ENCODE assay signal across 20 cellular contexts in genomic region chr20:62155428-62156253, GRCh38. TPM values are rescaled to one million over a fixed set of nuclear protein-coding genes. Genes with fewer than 3 reads are reported as not detected.
DNase-seq lines count a peak whose midpoint lies in the region; TF ChIP-seq lines count a peak whose summit lies in the region.
"Had no signal": no experiment of that assay in that cellular context is flagged by ENCODE, and none has a peak within 500 bp of the region (broad histone marks: within the 10 kb centered on the region; RNA-seq: fewer than 3 reads in every experiment).

No MANE protein-coding gene starts in this region.

- peaks cover 32% of the 10 kb centered on the region for H3K4me1 ChIP-seq in HUES6 (ENCODE audit: control insufficient read depth, insufficient read depth, low read length)

- peak overlapping the region; percentile 2 for H3K27ac ChIP-seq in AG04450 (ENCODE audit: low read depth, low read length)
- peak overlapping the region; percentile 65; the same call in 1 of the 2 replicates for H3K27ac ChIP-seq in HUES6 (ENCODE audit: low read depth, low read length)
- H3K27ac ChIP-seq: ascending aorta, HL-60, neutrophil, vagina had no signal

- peaks cover 27% of the 10 kb centered on the region for H3K4me1 Mint-ChIP-seq in MCF 10A (ENCODE audit: insufficient read depth, unreplicated experiment)
- H3K4me1 Mint-ChIP-seq in activated CD4-positive, alpha-beta T cell treated with anti-CD3 and anti-CD28 coated beads, Interleukin-2, amount 10 ng/mL, durations not matched to agents 24 days and 14 days, result peaks cover 13% of the 10 kb centered on the region

- no peaks in the 10 kb centered on the region for H3K9me3 Mint-ChIP-seq in MCF 10A (ENCODE audit: unreplicated experiment)
- peaks cover 11% of the 10 kb centered on the region for H3K9me3 Mint-ChIP-seq in activated CD4-positive, alpha-beta T cell treated with anti-CD3 and anti-CD28 coated beads, Interleukin-2, amount 10 ng/mL, durations not matched to agents 24 days and 14 days
- H3K9me3 Mint-ChIP-seq: activated T-helper 17 cell treated with anti-CD3 and anti-CD28 coated beads, Interleukin-2, amount 50 U/mL, for 72 hours had no signal

- H3K9me3 ChIP-seq in AG04450 (ENCODE audit: control insufficient read depth, insufficient read depth, low read length), result peaks cover 12% of the 10 kb centered on the region
- H3K9me3 ChIP-seq in HUES6 (ENCODE audit: control insufficient read depth, insufficient read depth, low read depth, low read length), result peaks cover 6% of the 10 kb centered on the region; the same call in 1 of the 2 replicates
- H3K9me3 ChIP-seq: ascending aorta, neutrophil, vagina had no signal

- DNase-seq in AG04450 (ENCODE audit: low read depth, low spot score), result no peak
- DNase-seq in MCF 10A (ENCODE audit: unreplicated experiment), result peak; percentile 88
- peak; percentile 43 for DNase-seq in left kidney (ENCODE audit: low read depth, low spot score)
- DNase-seq in NCI-H1694 treated with DMSO at 0.1 percent for 48 hours (lab: John Stamatoyannopoulos, UW), result no peak
- DNase-seq in SK-N-DZ (ENCODE audit: low spot score), result no peak
- no peak for DNase-seq in activated CD4-positive, alpha-beta T cell treated with anti-CD3 and anti-CD28 coated beads, Interleukin-2, amount 10 ng/mL, durations not matched to agents 24 days and 14 days
- no peak for DNase-seq in anterior cingulate cortex (lab: John Stamatoyannopoulos, UW)
- DNase-seq: activated CD8-positive, alpha-beta T cell treated with anti-CD3 and anti-CD28 coated beads, Interleukin-2, amount 10 ng/mL, durations not matched to agents 7 days and 5 days; dermis blood vessel endothelial cell; NCI-H2029; NCI-H82 had no signal

- POLR2A ChIA-PET in AG04450 (lab: Yijun Ruan, JAX) (no interaction called here), MCF 10A (lab: Yijun Ruan, JAX) (interaction anchor here (0.8 to 1.8 kb wide), 5 partner anchors 11 to 34 kb away, joined by 3 to 8 read pairs (median 4); partner anchors contain the start of genes LSM14B and PSMA7)

- H3K36me3 Mint-ChIP-seq in MCF 10A (ENCODE audit: insufficient read depth, unreplicated experiment), result peaks cover 33% of the 10 kb centered on the region
- H3K36me3 Mint-ChIP-seq in activated CD4-positive, alpha-beta T cell treated with anti-CD3 and anti-CD28 coated beads, Interleukin-2, amount 10 ng/mL, durations not matched to agents 24 days and 14 days (ENCODE audit: low read depth), result peaks cover 50% of the 10 kb centered on the region

- H3K4me3 Mint-ChIP-seq in MCF 10A (ENCODE audit: unreplicated experiment), result peak overlapping the region; percentile 24
- no peak overlapping the region for H3K4me3 Mint-ChIP-seq in activated CD4-positive, alpha-beta T cell treated with anti-CD3 and anti-CD28 coated beads, Interleukin-2, amount 10 ng/mL, durations not matched to agents 24 days and 14 days
- H3K4me3 Mint-ChIP-seq: activated CD8-positive, alpha-beta T cell treated with anti-CD3 and anti-CD28 coated beads, Interleukin-2, amount 10 ng/mL, durations not matched to agents 7 days and 5 days; activated T-helper 17 cell treated with anti-CD3 and anti-CD28 coated beads, Interleukin-2, amount 50 U/mL, for 72 hours; stimulated activated naive CD8-positive, alpha-beta T cell treated with anti-CD3 and anti-CD28 coated beads, Interleukin-15, Interleukin-2, amounts not matched to agents 100 ng/mL and 50 ng/mL, for 24 hours had no signal

- peaks cover 36% of the 10 kb centered on the region for H3K36me3 ChIP-seq in HUES6 (ENCODE audit: control insufficient read depth, insufficient read depth, low read length)
- H3K36me3 ChIP-seq: vagina had no signal

- CTCF ChIA-PET in AG04450 (lab: Charles Lee) (interaction anchor here (0.8 to 1.4 kb wide), 2 partner anchors 8 to 129 kb away, joined by 3 to 4 read pairs; no protein-coding TSS in a partner anchor), MCF 10A (lab: Yijun Ruan, JAX) (interaction anchor here (0.5 to 1.0 kb wide), 3 partner anchors 20 to 149 kb away, joined by 3 to 5 read pairs (median 3); no protein-coding TSS in a partner anchor)

- no peak overlapping the region for H3K4me3 ChIP-seq in AG04450 (ENCODE audit: low read depth, low read length)
- no peak overlapping the region for H3K4me3 ChIP-seq in HUES6 (ENCODE audit: low read depth, low read length)
- H3K4me3 ChIP-seq: ascending aorta, lung, smooth muscle cell, vagina had no signal

- H3K27me3 Mint-ChIP-seq in MCF 10A (ENCODE audit: insufficient read depth, unreplicated experiment), result no peaks in the 10 kb centered on the region
- peaks cover 1% of the 10 kb centered on the region for H3K27me3 Mint-ChIP-seq in activated CD4-positive, alpha-beta T cell treated with anti-CD3 and anti-CD28 coated beads, Interleukin-2, amount 10 ng/mL, durations not matched to agents 24 days and 14 days
- H3K27me3 Mint-ChIP-seq: activated T-helper 17 cell treated with anti-CD3 and anti-CD28 coated beads, Interleukin-2, amount 50 U/mL, for 72 hours; stimulated activated naive CD8-positive, alpha-beta T cell treated with anti-CD3 and anti-CD28 coated beads, Interleukin-15, Interleukin-2, amounts not matched to agents 100 ng/mL and 50 ng/mL, for 24 hours had no signal

- H3K27ac Mint-ChIP-seq in MCF 10A (ENCODE audit: low read depth, unreplicated experiment), result peak overlapping the region; percentile 79
- H3K27ac Mint-ChIP-seq in activated CD4-positive, alpha-beta T cell treated with anti-CD3 and anti-CD28 coated beads, Interleukin-2, amount 10 ng/mL, durations not matched to agents 24 days and 14 days, result no peak overlapping the region
- H3K27ac Mint-ChIP-seq: activated CD8-positive, alpha-beta T cell treated with anti-CD3 and anti-CD28 coated beads, Interleukin-2, amount 10 ng/mL, durations not matched to agents 7 days and 5 days; activated T-helper 17 cell treated with anti-CD3 and anti-CD28 coated beads, Interleukin-2, amount 50 U/mL, for 72 hours; stimulated activated naive CD8-positive, alpha-beta T cell treated with anti-CD3 and anti-CD28 coated beads, Interleukin-15, Interleukin-2, amounts not matched to agents 100 ng/mL and 50 ng/mL, for 24 hours had no signal

- BruUV-seq in MCF 10A (replicated peaks; lab: Mats Ljungman, UMichigan), result no TSS peak

- H3K9ac ChIP-seq in HUES6 (ENCODE audit: low read length), result peak overlapping the region; percentile 56

- TF ChIP-seq CTCF in AG04450 (IDR thresholded peaks at IDR 0.05; ENCODE audit: low read depth, low read length) (no peak), MCF 10A (IDR thresholded peaks at IDR 0.05; ENCODE audit: unreplicated experiment) (peak; percentile 4)

- intact Hi-C loops in MCF 10A (cut with micrococcal nuclease), result no loop called here
- intact Hi-C loops in activated CD4-positive, alpha-beta T cell treated with anti-CD3 and anti-CD28 coated beads, Interleukin-2, amount 10 ng/mL, durations not matched to agents 24 days and 14 days (cut with micrococcal nuclease), result no loop called here

- no peaks in the 10 kb centered on the region for H3K27me3 ChIP-seq in AG04450 (ENCODE audit: control insufficient read depth, insufficient read depth, low read length)
- no peaks in the 10 kb centered on the region for H3K27me3 ChIP-seq in HUES6 (ENCODE audit: control insufficient read depth, insufficient read depth, low read length)
- H3K27me3 ChIP-seq: ascending aorta, neutrophil, vagina had no signal

RNA-seq across cellular contexts. Expression of gene SS18L1, which starts 12.1 kb away (rescaled TPM):
- 6.5 and 6.8 TPM in 2 replicates for polyA plus RNA-seq in AG04450 (2011; rRNA removed)
- 8.6 and 9.9 TPM in 2 replicates for polyA minus RNA-seq in AG04450 (2011; rRNA and poly(A)+ RNA removed)
- 16.1 and 17.9 TPM in 2 replicates for total RNA-seq in MCF 10A (2022)
- 44.5 and 49.5 TPM in 2 replicates for polyA plus RNA-seq in SK-N-DZ (2014; cell fraction: cytosol; rRNA removed)
- polyA plus RNA-seq in SK-N-DZ (2014; cell fraction: nucleus; rRNA removed), result 51.7 and 69.4 TPM in 2 replicates
- 26.7 and 29.0 TPM in 2 replicates for total RNA-seq in activated CD4-positive, alpha-beta T cell treated with anti-CD3 and anti-CD28 coated beads, Interleukin-2, amount 10 ng/mL, durations not matched to agents 24 days and 14 days

RNA-seq across cellular contexts. Expression of gene PSMA7, which starts 12.4 kb away (rescaled TPM):
- 368 and 383 TPM in 2 replicates for polyA plus RNA-seq in AG04450 (2011; rRNA removed)
- 147 and 177 TPM in 2 replicates for polyA minus RNA-seq in AG04450 (2011; rRNA and poly(A)+ RNA removed)
- total RNA-seq in MCF 10A (2022), result 362 and 419 TPM in 2 replicates
- 1,037 and 1,133 TPM in 2 replicates for polyA plus RNA-seq in SK-N-DZ (2014; cell fraction: cytosol; rRNA removed)
- polyA plus RNA-seq in SK-N-DZ (2014; cell fraction: nucleus; rRNA removed), result 962 and 1,204 TPM in 2 replicates
- total RNA-seq in activated CD4-positive, alpha-beta T cell treated with anti-CD3 and anti-CD28 coated beads, Interleukin-2, amount 10 ng/mL, durations not matched to agents 24 days and 14 days, result 434 and 449 TPM in 2 replicates

RNA-seq across cellular contexts. Expression of gene MTG2, which starts 27.2 kb away (rescaled TPM):
- polyA plus RNA-seq in AG04450 (2011; rRNA removed), result 15.6 and 17.1 TPM in 2 replicates
- polyA minus RNA-seq in AG04450 (2011; rRNA and poly(A)+ RNA removed), result 8.9 and 11.7 TPM in 2 replicates
- 46.9 and 61.0 TPM in 2 replicates for total RNA-seq in MCF 10A (2022)
- 39.2 and 49.2 TPM in 2 replicates for polyA plus RNA-seq in SK-N-DZ (2014; cell fraction: cytosol; rRNA removed)
- polyA plus RNA-seq in SK-N-DZ (2014; cell fraction: nucleus; rRNA removed), result 24.7 and 44.5 TPM in 2 replicates
- total RNA-seq in activated CD4-positive, alpha-beta T cell treated with anti-CD3 and anti-CD28 coated beads, Interleukin-2, amount 10 ng/mL, durations not matched to agents 24 days and 14 days, result 43.0 and 44.4 TPM in 2 replicates

RNA-seq across cellular contexts. Expression of gene LSM14B, which starts 33.4 kb away (rescaled TPM):
- polyA plus RNA-seq in AG04450 (2011; rRNA removed), result 26.2 and 30.7 TPM in 2 replicates
- polyA minus RNA-seq in AG04450 (2011; rRNA and poly(A)+ RNA removed), result 22.7 and 29.6 TPM in 2 replicates
- 33.3 and 35.1 TPM in 2 replicates for total RNA-seq in MCF 10A (2022)
- 118 and 122 TPM in 2 replicates for polyA plus RNA-seq in SK-N-DZ (2014; cell fraction: cytosol; rRNA removed)
- polyA plus RNA-seq in SK-N-DZ (2014; cell fraction: nucleus; rRNA removed), result 111 and 131 TPM in 2 replicates
- 44.0 and 45.3 TPM in 2 replicates for total RNA-seq in activated CD4-positive, alpha-beta T cell treated with anti-CD3 and anti-CD28 coated beads, Interleukin-2, amount 10 ng/mL, durations not matched to agents 24 days and 14 days

Comparison
In these comparisons a context has a peak if more than half of its experiments do, and no peak if none do; other contexts are left out.
1. DNase-seq: peak in MCF 10A (single experiment) and left kidney (single experiment); none in AG04450 (single experiment), NCI-H1694 treated with DMSO at 0.1 percent for 48 hours (single experiment), SK-N-DZ (single experiment), activated CD4-positive, alpha-beta T cell treated with anti-CD3 and anti-CD28 coated beads, Interleukin-2, amount 10 ng/mL, durations not matched to agents 24 days and 14 days (single experiment) and anterior cingulate cortex (0 of 58).